ENCODE assay signal across 2 cellular contexts in the genomic region with DNA sequence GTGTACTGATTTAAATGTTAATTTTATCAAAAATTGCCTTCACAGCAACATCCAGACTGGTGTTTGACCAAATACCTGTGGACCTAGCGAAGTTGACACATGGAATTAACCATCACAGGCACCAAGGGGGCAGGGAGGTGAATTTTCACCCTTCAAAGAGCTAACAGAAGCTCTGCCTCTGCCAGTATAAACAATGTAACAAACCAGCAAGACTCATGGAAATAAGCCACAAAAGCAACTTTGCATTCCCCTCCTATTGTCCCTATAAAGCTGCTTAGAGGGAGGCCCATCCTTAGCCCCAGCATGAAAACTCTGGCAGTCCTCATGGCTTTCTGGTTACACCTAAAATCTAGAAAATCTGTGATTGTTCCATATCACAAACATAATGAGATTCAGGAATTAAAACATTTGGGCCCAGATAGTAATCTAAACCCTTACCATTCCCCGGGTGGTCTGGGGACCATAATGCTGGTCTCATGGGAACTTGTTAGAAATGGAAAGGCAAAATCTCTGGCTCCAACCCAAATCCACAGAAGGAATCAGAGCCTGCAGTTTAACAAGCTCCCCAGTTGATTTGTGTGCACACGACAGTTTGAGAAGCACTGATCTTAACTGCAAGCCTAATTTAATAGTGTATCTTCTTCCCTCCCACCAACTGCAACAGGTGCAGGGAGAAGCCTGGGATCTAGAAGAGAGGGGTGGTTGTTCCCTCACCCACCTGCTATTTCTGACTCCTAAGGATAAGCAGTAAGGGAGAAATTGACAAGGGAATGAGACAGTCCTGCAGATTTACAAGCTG.
TF ChIP-seq lines count a peak whose summit lies in the region.

No MANE protein-coding gene starts in this region.

TF ChIP-seq in HepG2, 621 proteins besides CTCF, POLR2A, EP300 and RAD21:
- TF ChIP-seq ZNF589 (CRISPR knock-in tag; conservative IDR thresholded peaks at IDR 0.05) (no peak), ZNF562 (CRISPR knock-in tag; IDR thresholded peaks at IDR 0.05; ENCODE audit: borderline replicate concordance) (no peak), MEIS1 (CRISPR knock-in tag; IDR thresholded peaks at IDR 0.05; ENCODE audit: borderline replicate concordance) (no peak), TBX2 (CRISPR knock-in tag; IDR thresholded peaks at IDR 0.05; ENCODE audit: borderline replicate concordance) (no peak), ASH2L (IDR thresholded peaks at IDR 0.05; ENCODE audit: insufficient read length, low read depth, low read length) (no peak), STAG1 (CRISPR knock-in tag; IDR thresholded peaks at IDR 0.05) (no peak), ZNF577 (CRISPR knock-in tag; IDR thresholded peaks at IDR 0.05; ENCODE audit: borderline replicate concordance, low read depth) (no peak), NR1H2 (CRISPR knock-in tag; IDR thresholded peaks at IDR 0.05; ENCODE audit: borderline replicate concordance, low read depth) (no peak)
- TF ChIP-seq, protein P1, sequence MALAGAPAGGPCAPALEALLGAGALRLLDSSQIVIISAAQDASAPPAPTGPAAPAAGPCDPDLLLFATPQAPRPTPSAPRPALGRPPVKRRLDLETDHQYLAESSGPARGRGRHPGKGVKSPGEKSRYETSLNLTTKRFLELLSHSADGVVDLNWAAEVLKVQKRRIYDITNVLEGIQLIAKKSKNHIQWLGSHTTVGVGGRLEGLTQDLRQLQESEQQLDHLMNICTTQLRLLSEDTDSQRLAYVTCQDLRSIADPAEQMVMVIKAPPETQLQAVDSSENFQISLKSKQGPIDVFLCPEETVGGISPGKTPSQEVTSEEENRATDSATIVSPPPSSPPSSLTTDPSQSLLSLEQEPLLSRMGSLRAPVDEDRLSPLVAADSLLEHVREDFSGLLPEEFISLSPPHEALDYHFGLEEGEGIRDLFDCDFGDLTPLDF (CRISPR knock-in tag; IDR thresholded peaks at IDR 0.05) = no peak
- TF ChIP-seq, protein P2, sequence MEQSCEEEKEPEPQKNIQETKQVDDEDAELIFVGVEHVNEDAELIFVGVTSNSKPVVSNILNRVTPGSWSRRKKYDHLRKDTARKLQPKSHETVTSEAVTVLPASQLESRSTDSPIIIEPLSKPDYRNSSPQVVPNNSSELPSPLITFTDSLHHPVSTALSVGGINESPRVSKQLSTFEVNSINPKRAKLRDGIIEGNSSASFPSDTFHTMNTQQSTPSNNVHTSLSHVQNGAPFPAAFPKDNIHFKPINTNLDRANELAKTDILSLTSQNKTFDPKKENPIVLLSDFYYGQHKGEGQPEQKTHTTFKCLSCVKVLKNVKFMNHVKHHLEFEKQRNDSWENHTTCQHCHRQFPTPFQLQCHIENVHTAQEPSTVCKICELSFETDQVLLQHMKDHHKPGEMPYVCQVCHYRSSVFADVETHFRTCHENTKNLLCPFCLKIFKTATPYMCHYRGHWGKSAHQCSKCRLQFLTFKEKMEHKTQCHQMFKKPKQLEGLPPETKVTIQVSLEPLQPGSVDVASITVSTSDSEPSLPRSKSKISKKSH (CRISPR knock-in tag; IDR thresholded peaks at IDR 0.05; ENCODE audit: borderline replicate concordance) = no peak
- TF ChIP-seq, protein P3, sequence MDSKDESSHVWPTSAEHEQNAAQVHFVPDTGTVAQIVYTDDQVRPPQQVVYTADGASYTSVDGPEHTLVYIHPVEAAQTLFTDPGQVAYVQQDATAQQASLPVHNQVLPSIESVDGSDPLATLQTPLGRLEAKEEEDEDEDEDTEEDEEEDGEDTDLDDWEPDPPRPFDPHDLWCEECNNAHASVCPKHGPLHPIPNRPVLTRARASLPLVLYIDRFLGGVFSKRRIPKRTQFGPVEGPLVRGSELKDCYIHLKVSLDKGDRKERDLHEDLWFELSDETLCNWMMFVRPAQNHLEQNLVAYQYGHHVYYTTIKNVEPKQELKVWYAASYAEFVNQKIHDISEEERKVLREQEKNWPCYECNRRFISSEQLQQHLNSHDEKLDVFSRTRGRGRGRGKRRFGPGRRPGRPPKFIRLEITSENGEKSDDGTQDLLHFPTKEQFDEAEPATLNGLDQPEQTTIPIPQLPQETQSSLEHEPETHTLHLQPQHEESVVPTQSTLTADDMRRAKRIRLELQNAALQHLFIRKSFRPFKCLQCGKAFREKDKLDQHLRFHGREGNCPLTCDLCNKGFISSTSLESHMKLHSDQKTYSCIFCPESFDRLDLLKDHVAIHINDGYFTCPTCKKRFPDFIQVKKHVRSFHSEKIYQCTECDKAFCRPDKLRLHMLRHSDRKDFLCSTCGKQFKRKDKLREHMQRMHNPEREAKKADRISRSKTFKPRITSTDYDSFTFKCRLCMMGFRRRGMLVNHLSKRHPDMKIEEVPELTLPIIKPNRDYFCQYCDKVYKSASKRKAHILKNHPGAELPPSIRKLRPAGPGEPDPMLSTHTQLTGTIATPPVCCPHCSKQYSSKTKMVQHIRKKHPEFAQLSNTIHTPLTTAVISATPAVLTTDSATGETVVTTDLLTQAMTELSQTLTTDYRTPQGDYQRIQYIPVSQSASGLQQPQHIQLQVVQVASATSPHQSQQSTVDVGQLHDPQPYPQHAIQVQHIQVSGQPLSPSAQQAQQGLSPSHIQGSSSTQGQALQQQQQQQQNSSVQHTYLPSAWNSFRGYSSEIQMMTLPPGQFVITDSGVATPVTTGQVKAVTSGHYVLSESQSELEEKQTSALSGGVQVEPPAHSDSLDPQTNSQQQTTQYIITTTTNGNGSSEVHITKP (CRISPR knock-in tag; IDR thresholded peaks at IDR 0.05; ENCODE audit: low read depth) = no peak

TF ChIP-seq in SK-N-SH, 30 proteins besides CTCF, POLR2A, EP300 and RAD21:
- no peak for TF ChIP-seq RCOR1 (IDR thresholded peaks at IDR 0.05; ENCODE audit: low read length)
TF ChIP-seq in SK-N-SH: peak in this region for 0.
